Comparison of ENCODE assay signal across 15 cellular contexts in genomic region chr15:45253330-45253729, GRCh38. TPM values are rescaled to one million over a fixed set of nuclear protein-coding genes. Genes with fewer than 3 reads are reported as not detected.
A peak's percentile ranks its signal among the peaks of the same experiment; 100 is the strongest.
DNase-seq lines count a peak whose midpoint lies in the region; ATAC-seq and TF ChIP-seq lines count a peak whose summit lies in the region.
"Had no signal": no experiment of that assay in that cellular context is flagged by ENCODE, and none has a peak within 500 bp of the region (broad histone marks: within the 10 kb centered on the region; RNA-seq: fewer than 3 reads in every experiment).

No MANE protein-coding gene starts in this region.

- WGBS in IMR-90 (ENCODE audit: extremely low coverage in 2 of 2, insufficient read length in 1 of 2), 2 experiments, result no CpG with 5 or more reads among the region's 2 CpGs

- no peak overlapping the region for H4K91ac ChIP-seq in IMR-90 (ENCODE audit: insufficient read depth, low read depth, low read length)

- no peaks in the 10 kb centered on the region for H3K79me1 ChIP-seq in IMR-90 (ENCODE audit: low read depth in 1 of 2, low read length in 2 of 2)

- intact Hi-C loops in IMR-90 (cut with micrococcal nuclease), result no loop called here
- intact Hi-C loops in gastrocnemius medialis (cut with DNase I; ENCODE audit: low total_unique reads), result no loop called here

- no peaks in the 10 kb centered on the region for H4K20me1 ChIP-seq in IMR-90 (ENCODE audit: insufficient read depth, low read length)

- TF ChIP-seq CTCF in IMR-90 (conservative IDR thresholded peaks at IDR 0.05; ENCODE audit: low read depth, low read length) (0 out of 2 replicates have a peak, but pooled peaks have one; percentile 6), brain (conservative IDR thresholded peaks at IDR 0.05) (peak; percentile 20 to 25), gastrocnemius medialis (IDR thresholded peaks at IDR 0.05 in 4 of 5, conservative IDR thresholded peaks at IDR 0.05 in 1 of 5) (no peak)

- H3K4me3 Mint-ChIP-seq in brain, result no peak overlapping the region

- no peak overlapping the region for H2AFZ ChIP-seq in IMR-90 (replicated peaks; ENCODE audit: low read length, poor library complexity)

- no peak for TF ChIP-seq RAD21 in IMR-90 (IDR thresholded peaks at IDR 0.05; ENCODE audit: low read length)

- H3K27me3 ChIP-seq in IMR-90 (ENCODE audit: control insufficient read depth, insufficient read depth, low read length), result no peaks in the 10 kb centered on the region
- no peaks in the 10 kb centered on the region for H3K27me3 ChIP-seq in mucosa of stomach (ENCODE audit: control insufficient read depth, insufficient read depth, low read length)
- no peaks in the 10 kb centered on the region for H3K27me3 ChIP-seq in gastrocnemius medialis
- H3K27me3 ChIP-seq: dorsolateral prefrontal cortex had no signal

- H3K9me3 ChIP-seq in IMR-90 (ENCODE audit: control insufficient read depth, insufficient read depth, low read length) (no peaks in the 10 kb centered on the region), mucosa of stomach (ENCODE audit: control insufficient read depth, low read length) (no peaks in the 10 kb centered on the region), gastrocnemius medialis (no peaks in the 10 kb centered on the region)

- H2BK5ac ChIP-seq in IMR-90 (ENCODE audit: low read depth, low read length, poor library complexity, severe bottlenecking), result no peak overlapping the region

- no peak overlapping the region for H3K14ac ChIP-seq in IMR-90 (replicated peaks; ENCODE audit: low read depth, low read length)

- H3K23ac ChIP-seq in IMR-90 (ENCODE audit: low read depth, low read length), result no peak overlapping the region

- H3K9me1 ChIP-seq in IMR-90 (ENCODE audit: insufficient read depth, low read length), result no peaks in the 10 kb centered on the region

- H3K27ac Mint-ChIP-seq in brain, result no peak overlapping the region

- no peak overlapping the region for H2BK20ac ChIP-seq in IMR-90 (ENCODE audit: low read depth, low read length)

- no peaks in the 10 kb centered on the region for H3K36me3 ChIP-seq in IMR-90 (ENCODE audit: control insufficient read depth, insufficient read depth, low read length)
- H3K36me3 ChIP-seq in mucosa of stomach (ENCODE audit: control insufficient read depth, insufficient read depth, low read length), result no peaks in the 10 kb centered on the region
- no peaks in the 10 kb centered on the region for H3K36me3 ChIP-seq in gastrocnemius medialis

- H3K4me3 ChIP-seq in IMR-90 (ENCODE audit: insufficient read depth, low read depth, low read length), result no peak overlapping the region
- peak overlapping the region; percentile 71 for H3K4me3 ChIP-seq in mucosa of stomach (ENCODE audit: low read length)
- H3K4me3 ChIP-seq in gastrocnemius medialis, result no peak overlapping the region
- H3K4me3 ChIP-seq: dorsolateral prefrontal cortex, skin epidermis had no signal

- ATAC-seq in IMR-90 (ENCODE audit: low read depth) (no peak; the same call in 1 of the 2 replicates), gastrocnemius medialis (no peak)

- POLR2A ChIA-PET in IMR-90 (lab: Charles Lee; ENCODE audit: unreplicated experiment), result no interaction called here

- in situ Hi-C loops in IMR-90 (cut with MboI; ENCODE audit: low sequenced_read_pairs), result no loop called here
- in situ Hi-C loops in gastrocnemius medialis (cut with MboI; ENCODE audit: low sequenced_read_pairs in 4 of 4), result no loop called here

- H3K27me3 Mint-ChIP-seq in brain, result no peaks in the 10 kb centered on the region

- BruUV-seq in IMR-90 (replicated peaks; lab: Mats Ljungman, UMichigan), result no TSS peak

- dilution Hi-C loops in IMR-90 (cut with HindIII; ENCODE audit: low sequenced_read_pairs, unreplicated experiment), result no loop called here

- H3K9me3 Mint-ChIP-seq in brain, result peaks cover 0 to 2% (median 0%) of the 10 kb centered on the region in 5 experiments

- CTCF ChIA-PET in IMR-90 (lab: Yijun Ruan, JAX), result interaction anchor here (0.7 kb wide), 2 partner anchors 39 to 172 kb away, joined by 3 to 5 read pairs; no protein-coding TSS in a partner anchor

- no peak overlapping the region for H3K4ac ChIP-seq in IMR-90 (ENCODE audit: low read depth, low read length)

- no peak overlapping the region for H2BK15ac ChIP-seq in IMR-90 (ENCODE audit: low read depth, low read length)

- no peaks in the 10 kb centered on the region for H3K4me1 Mint-ChIP-seq in brain

- no peak for TF ChIP-seq POLR2A in IMR-90 (IDR thresholded peaks at IDR 0.05; ENCODE audit: low read depth, low read length)
- no peak for TF ChIP-seq POLR2A in gastrocnemius medialis (IDR thresholded peaks at IDR 0.05)

- H3K36me3 Mint-ChIP-seq in brain, result peaks cover 10% of the 10 kb centered on the region

- H3K56ac ChIP-seq in IMR-90 (ENCODE audit: extremely low read depth, insufficient read depth, low read length), result no peak overlapping the region

- DNase-seq in Daoy (ENCODE audit: low read depth) (peak; percentile 5), IMR-90 (no peak), NCI-H2081 treated with DMSO at 0.1 percent for 48 hours (lab: John Stamatoyannopoulos, UW) (no peak), substantia nigra (lab: John Stamatoyannopoulos, UW) (no peak), gastrocnemius medialis (no peak), SKM-1 treated with dmso at 0.1 percent for 144 hours (lab: John Stamatoyannopoulos, UW; ENCODE audit: unreplicated experiment) (no peak)
- DNase-seq: activated CD4-positive, alpha-beta T cell treated with anti-CD3 and anti-CD28 coated beads for 1 hour; activated naive CD4-positive, alpha-beta T cell treated with Interleukin-2 at 50 U/mL for 16 hours; dorsolateral prefrontal cortex; EL; hippocampal formation; KBM-7 had no signal

- H3K4me2 ChIP-seq in IMR-90 (ENCODE audit: low read depth, low read length), result no peak overlapping the region

- H4K5ac ChIP-seq in IMR-90 (ENCODE audit: low read depth, low read length), result no peak overlapping the region

- H4K8ac ChIP-seq in IMR-90 (ENCODE audit: low read depth in 2 of 2, low read length in 2 of 2), result no peak overlapping the region

- H2BK120ac ChIP-seq in IMR-90 (ENCODE audit: low read depth, low read length), result no peak overlapping the region

- H3K4me1 ChIP-seq in IMR-90 (ENCODE audit: control insufficient read depth, insufficient read depth, low read length) (peaks cover 2% of the 10 kb centered on the region; the same call in 1 of the 2 replicates), mucosa of stomach (ENCODE audit: control insufficient read depth, insufficient read depth, low read length) (peaks cover 24% of the 10 kb centered on the region), gastrocnemius medialis (no peaks in the 10 kb centered on the region)

- H3K27ac ChIP-seq in IMR-90 (ENCODE audit: insufficient read depth, low read length) (no peak overlapping the region), substantia nigra (ENCODE audit: low read depth, low read length, poor library complexity, severe bottlenecking) (no peak overlapping the region), gastrocnemius medialis (no peak overlapping the region)
- H3K27ac ChIP-seq: dorsolateral prefrontal cortex, skin epidermis had no signal

- H3K9ac ChIP-seq in IMR-90 (ENCODE audit: low read depth, low read length) (no peak overlapping the region), mucosa of stomach (ENCODE audit: low read length) (peak overlapping the region; percentile 53)

- H3K18ac ChIP-seq in IMR-90 (ENCODE audit: low read depth, low read length), result no peak overlapping the region

- H2AK9ac ChIP-seq in IMR-90 (replicated peaks; ENCODE audit: low read depth, low read length, poor library complexity), result no peak overlapping the region

- H2AK5ac ChIP-seq in IMR-90 (ENCODE audit: low read depth, low read length), result no peak overlapping the region

TF ChIP-seq in IMR-90, 13 proteins besides CTCF, POLR2A, EP300 and RAD21:
- TF ChIP-seq NFE2L2 (IDR thresholded peaks at IDR 0.05; ENCODE audit: low read depth, low read length) (no peak), SMC3 (IDR thresholded peaks at IDR 0.05; ENCODE audit: low read depth, low read length) (no peak), CEBPB (IDR thresholded peaks at IDR 0.05; ENCODE audit: low read depth, low read length) (no peak), BHLHE40 (IDR thresholded peaks at IDR 0.05; ENCODE audit: low read depth, low read length) (no peak), RCOR1 (IDR thresholded peaks at IDR 0.05; ENCODE audit: insufficient replicate concordance, low read length) (no peak), RFX5 (IDR thresholded peaks at IDR 0.05; ENCODE audit: low read depth, low read length) (no peak), MXI1 (IDR thresholded peaks at IDR 0.05; ENCODE audit: borderline replicate concordance, low read depth, low read length) (no peak)

RNA-seq across cellular contexts. Expression of gene SLC28A2, which starts 1.3 kb away (rescaled TPM):
- total RNA-seq in Daoy (2014; rRNA removed; shearing (Covaris generic)), result not detected in 2 replicates
- total RNA-seq in IMR-90 (2012; rRNA removed), result not detected in 2 replicates
- not detected in 2 replicates for polyA plus RNA-seq in IMR-90 (2012; rRNA removed)
- not detected in 2 replicates for polyA plus RNA-seq in IMR-90 (2012; cell fraction: cytosol; rRNA removed)
- not detected in 2 replicates for polyA plus RNA-seq in IMR-90 (2012; cell fraction: nucleus; rRNA removed; ENCODE audit: low replicate concordance)
- not detected for polyA plus RNA-seq in brain (ENCODE audit: insufficient read depth, low read depth, low replicate concordance)
- not detected for total RNA-seq in gastrocnemius medialis

Comparison
In these comparisons a context has a peak if more than half of its experiments do, and no peak if none do; other contexts are left out.
1. CTCF ChIP-seq: peak in IMR-90 (single experiment) and brain (2 of 2); none in gastrocnemius medialis (0 of 5).